Comparison of ENCODE assay signal across 8 cellular contexts in the genomic region with DNA sequence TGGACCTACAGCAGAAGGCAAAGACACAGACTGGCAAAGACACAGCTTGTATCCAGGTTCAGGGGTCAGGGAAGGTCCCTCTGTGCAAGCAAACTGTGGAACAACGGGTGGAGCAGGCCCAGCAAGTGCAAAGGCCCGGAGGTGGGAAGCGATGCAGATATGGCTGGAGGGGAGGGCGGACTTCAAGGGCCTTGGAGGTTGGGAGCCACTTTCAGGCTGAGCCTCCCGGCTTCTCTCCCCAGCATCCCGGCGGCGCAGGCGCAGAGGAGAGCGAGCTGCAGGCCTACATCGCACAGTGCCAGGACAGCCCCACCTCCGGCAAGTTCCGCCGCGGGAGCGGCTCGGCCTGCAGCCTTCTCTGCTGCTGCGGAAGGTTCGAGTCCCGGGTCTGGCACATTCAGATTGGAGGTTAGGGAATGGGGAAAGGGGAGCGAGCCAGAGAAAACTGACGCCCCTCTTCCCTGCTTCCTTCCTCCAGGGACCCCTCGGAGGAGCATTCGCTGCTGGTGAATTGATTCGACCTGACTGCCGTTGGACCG. TPM values are rescaled to one million over a fixed set of nuclear protein-coding genes. Genes with fewer than 3 reads are reported as not detected.
DNase-seq lines count a peak whose midpoint lies in the region; ATAC-seq and TF ChIP-seq lines count a peak whose summit lies in the region.

No MANE protein-coding gene starts in this region.

- DNase-seq in activated T-cell treated with anti-CD3 and anti-CD28 coated beads, Interleukin-2, amount 50 U/mL, for 24 hours, result peak; percentile 37
- DNase-seq in activated T-cell treated with anti-CD3 and anti-CD28 coated beads for 4 hours (no peak), inferior parietal cortex (ENCODE audit: extremely low spot score) (peak; percentile 21), NCI-H1092 (lab: John Stamatoyannopoulos, UW) (no peak)

- H3K4me2 ChIP-seq in skeletal muscle satellite cell (ENCODE audit: low read length), result peak overlapping the region; percentile 99

- peak overlapping the region; percentile 88 for H3K9ac ChIP-seq in skeletal muscle satellite cell (ENCODE audit: low read depth, low read length)

- peak overlapping the region; percentile 98 for H3K4me3 ChIP-seq in skeletal muscle satellite cell (ENCODE audit: low read length)

- H3K36me3 ChIP-seq in skeletal muscle satellite cell (ENCODE audit: insufficient read depth, low read length), result peaks cover 18% of the 10 kb centered on the region

- no peaks in the 10 kb centered on the region for H3K9me3 Mint-ChIP-seq in activated T-cell treated with anti-CD3 and anti-CD28 coated beads, Interleukin-2, amount 50 U/mL, for 24 hours
- H3K9me3 Mint-ChIP-seq in brain, result no peaks in the 10 kb centered on the region

- H3K4me1 Mint-ChIP-seq in activated T-cell treated with anti-CD3 and anti-CD28 coated beads, Interleukin-2, amount 50 U/mL, for 24 hours (ENCODE audit: low read depth), result peaks cover 28% of the 10 kb centered on the region
- peaks cover 13% of the 10 kb centered on the region for H3K4me1 Mint-ChIP-seq in brain

- H3K27me3 ChIP-seq in skeletal muscle satellite cell (ENCODE audit: control insufficient read depth, insufficient read depth, low read length), result no peaks in the 10 kb centered on the region

- peaks cover 15% of the 10 kb centered on the region for H3K4me1 ChIP-seq in skeletal muscle satellite cell (ENCODE audit: control insufficient read depth, insufficient read depth, low read length)

- H3K27me3 Mint-ChIP-seq in activated T-cell treated with anti-CD3 and anti-CD28 coated beads, Interleukin-2, amount 50 U/mL, for 24 hours, result no peaks in the 10 kb centered on the region
- H3K27me3 Mint-ChIP-seq in brain, result peaks cover 18% of the 10 kb centered on the region

- peaks cover 55% of the 10 kb centered on the region for H3K36me3 Mint-ChIP-seq in activated T-cell treated with anti-CD3 and anti-CD28 coated beads, Interleukin-2, amount 50 U/mL, for 24 hours (ENCODE audit: low read depth)
- peaks cover 12% of the 10 kb centered on the region for H3K36me3 Mint-ChIP-seq in brain

- peak overlapping the region; percentile 83 for H3K27ac Mint-ChIP-seq in activated T-cell treated with anti-CD3 and anti-CD28 coated beads, Interleukin-2, amount 50 U/mL, for 24 hours
- H3K27ac Mint-ChIP-seq in brain, result peak overlapping the region; percentile 95 to 100 (median 98)

- TF ChIP-seq CTCF in brain (conservative IDR thresholded peaks at IDR 0.05), result no peak

- no peak for ATAC-seq in HG03342 (IDR thresholded peaks at IDR 0.05; ENCODE audit: unreplicated experiment)
- ATAC-seq in HG03045 (IDR thresholded peaks at IDR 0.05; ENCODE audit: unreplicated experiment), result no peak

- no peaks in the 10 kb centered on the region for H3K9me3 ChIP-seq in skeletal muscle satellite cell (replicated peaks; ENCODE audit: low read length)

- peak overlapping the region; percentile 95 for H3K4me3 Mint-ChIP-seq in activated T-cell treated with anti-CD3 and anti-CD28 coated beads, Interleukin-2, amount 50 U/mL, for 24 hours
- H3K4me3 Mint-ChIP-seq in brain, result peak overlapping the region; percentile 97 to 100 (median 98)

RNA-seq across cellular contexts. Expression of gene PNPLA6, which starts 2.2 kb away (rescaled TPM):
- 104 TPM for polyA plus RNA-seq in brain (ENCODE audit: insufficient read depth, low read depth, low replicate concordance)
- 56.1 and 64.6 TPM in 2 replicates for total RNA-seq in skeletal muscle satellite cell (2012; rRNA removed)

RNA-seq across cellular contexts. Expression of gene MCOLN1, which starts 10.9 kb away (rescaled TPM):
- 39.2 TPM for polyA plus RNA-seq in brain (ENCODE audit: insufficient read depth, low read depth, low replicate concordance)
- 5.7 and 6.1 TPM in 2 replicates for total RNA-seq in skeletal muscle satellite cell (2012; rRNA removed)

RNA-seq across cellular contexts. Expression of gene ZNF358, which starts 17.4 kb away (rescaled TPM):
- 254 TPM for polyA plus RNA-seq in brain (ENCODE audit: insufficient read depth, low read depth, low replicate concordance)
- total RNA-seq in skeletal muscle satellite cell (2012; rRNA removed), result 11.4 and 13.8 TPM in 2 replicates

RNA-seq across cellular contexts. Expression of gene PEX11G, which starts 44.5 kb away (rescaled TPM):
- 8.9 TPM for polyA plus RNA-seq in brain (ENCODE audit: insufficient read depth, low read depth, low replicate concordance)
- total RNA-seq in skeletal muscle satellite cell (2012; rRNA removed), result 1.7 and 3.5 TPM in 2 replicates

Comparison
In these comparisons a context has a peak if more than half of its experiments do, and no peak if none do; other contexts are left out.
1. DNase-seq: peak in activated T-cell treated with anti-CD3 and anti-CD28 coated beads, Interleukin-2, amount 50 U/mL, for 24 hours (single experiment) and inferior parietal cortex (single experiment); none in activated T-cell treated with anti-CD3 and anti-CD28 coated beads for 4 hours (single experiment) and NCI-H1092 (single experiment).